Comparison of ENCODE assay signal across 9 cellular contexts in the genomic region with DNA sequence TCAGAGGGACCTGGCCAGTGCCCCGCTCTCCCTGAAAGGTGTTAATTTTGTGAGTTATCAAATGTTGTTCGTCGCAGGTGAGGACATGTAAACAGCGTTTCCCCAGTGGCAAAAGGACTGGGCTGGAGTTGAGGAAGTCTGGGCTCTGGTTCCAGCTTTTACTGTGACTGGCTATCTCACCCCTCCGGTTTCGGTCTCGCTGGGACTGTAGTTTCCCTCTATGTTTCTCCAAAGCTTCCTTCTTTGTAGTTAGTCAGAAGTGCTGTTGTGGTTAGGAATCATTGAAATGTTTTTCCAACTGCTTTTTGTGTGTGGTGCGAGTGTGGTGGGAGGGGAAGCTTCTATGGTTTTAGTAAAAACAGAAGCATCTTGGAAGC. TPM values are rescaled to one million over a fixed set of nuclear protein-coding genes. Genes with fewer than 3 reads are reported as not detected.
DNase-seq lines count a peak whose midpoint lies in the region; ATAC-seq, FAIRE-seq and TF ChIP-seq lines count a peak whose summit lies in the region.
"Had no signal": no experiment of that assay in that cellular context is flagged by ENCODE, and none has a peak within 500 bp of the region (broad histone marks: within the 10 kb centered on the region; RNA-seq: fewer than 3 reads in every experiment).

No MANE protein-coding gene starts in this region.

- no peaks in the 10 kb centered on the region for H3K36me3 ChIP-seq in smooth muscle cell (ENCODE audit: low read depth)

- peak overlapping the region; percentile 61 for H2AFZ ChIP-seq in smooth muscle cell (ENCODE audit: low read depth)

- H3K27ac ChIP-seq in smooth muscle cell (ENCODE audit: low read depth): peak overlapping the region; percentile 36

- peak overlapping the region; percentile 50 for H3K4me3 Mint-ChIP-seq in activated T-helper 17 cell treated with anti-CD3 and anti-CD28 coated beads, Interleukin-2, amount 50 U/mL, for 72 hours

- peaks cover 25% of the 10 kb centered on the region for H3K27me3 ChIP-seq in smooth muscle cell (ENCODE audit: low read depth)

- no peaks in the 10 kb centered on the region for H3K9me3 ChIP-seq in smooth muscle cell (replicated peaks; ENCODE audit: low read depth)

- no peak overlapping the region for H3K27ac Mint-ChIP-seq in activated T-helper 17 cell treated with anti-CD3 and anti-CD28 coated beads, Interleukin-2, amount 50 U/mL, for 72 hours

- peaks cover 43% of the 10 kb centered on the region for H3K27me3 Mint-ChIP-seq in activated T-helper 17 cell treated with anti-CD3 and anti-CD28 coated beads, Interleukin-2, amount 50 U/mL, for 72 hours

- no peaks in the 10 kb centered on the region for H3K9me3 Mint-ChIP-seq in activated T-helper 17 cell treated with anti-CD3 and anti-CD28 coated beads, Interleukin-2, amount 50 U/mL, for 72 hours

- peaks cover 4% of the 10 kb centered on the region for H3K4me1 ChIP-seq in smooth muscle cell (ENCODE audit: low read depth)

- ATAC-seq in activated T-helper 17 cell treated with anti-CD3 and anti-CD28 coated beads, Interleukin-2, amount 50 U/mL, for 72 hours (replicated peaks): no peak
- ATAC-seq in GM21619 (IDR thresholded peaks at IDR 0.05; ENCODE audit: unreplicated experiment): no peak

- 75% methylated on average over 8 of the region's 8 CpGs for WGBS in smooth muscle cell (ENCODE audit: low lambda C conversion rate)

- TF ChIP-seq CTCF in smooth muscle cell (IDR thresholded peaks at IDR 0.05; ENCODE audit: borderline replicate concordance, insufficient read depth, poor library complexity, severe bottlenecking): no peak

- H3K79me2 ChIP-seq in smooth muscle cell (ENCODE audit: low read depth): no peaks in the 10 kb centered on the region

- H3K4me2 ChIP-seq in smooth muscle cell: peak overlapping the region; percentile 98

- FAIRE-seq in HTR-8/SVneo (lab: Jason Lieb, UNC): no peak

- no peak overlapping the region for H3K4me3 ChIP-seq in smooth muscle cell

- DNase-seq in KBM-7: peak; percentile 12
- peak; percentile 26 for DNase-seq in hepatic stellate cell (ENCODE audit: low spot score)
- no peak for DNase-seq in smooth muscle cell (lab: John Stamatoyannopoulos, UW; ENCODE audit: unreplicated experiment)
- DNase-seq in HTR-8/SVneo (ENCODE audit: insufficient read length, low spot score): no peak
- DNase-seq in NCI-H1436 treated with DMSO at 0.1 percent for 48 hours (lab: John Stamatoyannopoulos, UW): no peak
- DNase-seq: NCI-H446, retina had no signal

- no peaks in the 10 kb centered on the region for H3F3A ChIP-seq in smooth muscle cell (ENCODE audit: low read depth)

- H3K4me1 Mint-ChIP-seq in activated T-helper 17 cell treated with anti-CD3 and anti-CD28 coated beads, Interleukin-2, amount 50 U/mL, for 72 hours: peaks cover 7% of the 10 kb centered on the region

- in situ Hi-C loops in KBM-7 (cut with MboI; ENCODE audit: low pct_unique_long_range_greater_than_20kb, low sequenced_read_pairs): no loop called here

- H3K9ac ChIP-seq in smooth muscle cell (ENCODE audit: low read depth): no peak overlapping the region

- H3K36me3 Mint-ChIP-seq in activated T-helper 17 cell treated with anti-CD3 and anti-CD28 coated beads, Interleukin-2, amount 50 U/mL, for 72 hours (ENCODE audit: low read depth): no peaks in the 10 kb centered on the region

- H4K20me1 ChIP-seq in smooth muscle cell (ENCODE audit: low read depth): no peaks in the 10 kb centered on the region

RNA-seq across cellular contexts. Expression of gene CLDN1, which starts 1.0 kb away (rescaled TPM):
- total RNA-seq in activated T-helper 17 cell treated with anti-CD3 and anti-CD28 coated beads, Interleukin-2, amount 50 U/mL, for 72 hours: under 1 TPM; 0.11 to 0.61 TPM
- total RNA-seq in smooth muscle cell: 25.5 and 30.5 TPM in 2 replicates
- 3.8 and 6.2 TPM in 2 replicates for polyA plus RNA-seq in smooth muscle cell

Comparison
In these comparisons a context has a peak if more than half of its experiments do, and no peak if none do; other contexts are left out.
1. DNase-seq: peak in KBM-7 (single experiment) and hepatic stellate cell (single experiment); none in smooth muscle cell (single experiment), HTR-8/SVneo (single experiment) and NCI-H1436 treated with DMSO at 0.1 percent for 48 hours (single experiment).
2. RNA of gene CLDN1, which starts 1.0 kb away (total RNA-seq): 25.5 to 30.5 TPM in smooth muscle cell; 0.11 to 0.61 TPM in activated T-helper 17 cell treated with anti-CD3 and anti-CD28 coated beads, Interleukin-2, amount 50 U/mL, for 72 hours; every median in the first group is over 10 times any median in the second.